In genomic region chr7:120320218-120320961, GRCh38 we compare ENCODE assay signal across 24 cellular contexts. TPM values are rescaled to one million over a fixed set of nuclear protein-coding genes. Genes with fewer than 3 reads are reported as not detected.
"Had no signal": no experiment of that assay in that cellular context is flagged by ENCODE, and none has a peak within 500 bp of the region (broad histone marks: within the 10 kb centered on the region; RNA-seq: fewer than 3 reads in every experiment).

No MANE protein-coding gene starts in this region.

- ATAC-seq: activated CD4-positive, alpha-beta T cell treated with anti-CD3 and anti-CD28 coated beads for 36 hours; activated T-cell treated with anti-CD3 and anti-CD28 coated beads, Interleukin-2, amount 50 U/mL, for 4 hours; foreskin keratinocyte; left lung; naive thymus-derived CD8-positive, alpha-beta T cell; stimulated activated naive CD8-positive, alpha-beta T cell treated with anti-CD3 and anti-CD28 coated beads, Interleukin-15, Interleukin-2, amounts not matched to agents 100 U/mL and 50 U/mL, for 24 hours had no signal

- H3K9me3 ChIP-seq: adrenal gland, ascending aorta, left lung, prostate gland, upper lobe of left lung had no signal

- H3K4me3 ChIP-seq: adrenal gland, ascending aorta, hepatocyte, left lung, lung, prostate gland, upper lobe of left lung had no signal

- H3K79me2 ChIP-seq: hepatocyte had no signal

- H3K4me1 ChIP-seq: adrenal gland, ascending aorta, foreskin keratinocyte, left lung, prostate gland, upper lobe of left lung had no signal

- H3K4me2 ChIP-seq: hepatocyte had no signal

- DNase-seq: activated CD4-positive, alpha-beta T cell treated with anti-CD3 and anti-CD28 coated beads for 36 hours; activated CD4-positive, alpha-beta T cell treated with anti-CD3 and anti-CD28 coated beads, Interleukin-2, amount 50 U/mL, for 4 hours; activated CD8-positive, alpha-beta memory T cell treated with anti-CD3 and anti-CD28 coated beads, Interleukin-2, amount 50 U/mL, for 48 hours; activated naive CD4-positive, alpha-beta T cell; activated T-cell treated with anti-CD3 and anti-CD28 coated beads, Interleukin-2, amount 50 U/mL, for 4 hours; adrenal gland; brain microvascular endothelial cell; caudate nucleus; effector CD8-positive, alpha-beta T cell; foreskin keratinocyte; glutamatergic neuron; immature natural killer cell; left lung; naive thymus-derived CD8-positive, alpha-beta T cell; stimulated activated CD4-positive, alpha-beta T cell treated with anti-CD3 and anti-CD28 coated beads, Interleukin-4, amount 100 ng/mL, for 4 hours; stimulated activated naive CD8-positive, alpha-beta T cell treated with anti-CD3 and anti-CD28 coated beads, Interleukin-15, Interleukin-2, amounts not matched to agents 100 U/mL and 50 U/mL, for 24 hours; T-helper 9 cell; upper lobe of left lung had no signal

- H3K27me3 ChIP-seq: adrenal gland, ascending aorta, brain microvascular endothelial cell, foreskin keratinocyte, hepatocyte, left lung, upper lobe of left lung had no signal

- H3K27ac ChIP-seq: adrenal gland, ascending aorta, brain microvascular endothelial cell, foreskin keratinocyte, hepatocyte, left lung, prostate gland, upper lobe of left lung had no signal

- H2AFZ ChIP-seq: hepatocyte had no signal

- H3K36me3 ChIP-seq: adrenal gland, ascending aorta, brain microvascular endothelial cell, left lung, prostate gland, upper lobe of left lung had no signal

RNA-seq across cellular contexts. Expression of gene KCND2, which starts 47.4 kb away (rescaled TPM):
- total RNA-seq: activated CD4-positive, alpha-beta T cell treated with anti-CD3 and anti-CD28 coated beads for 36 hours; activated CD8-positive, alpha-beta memory T cell treated with anti-CD3 and anti-CD28 coated beads for 36 hours; activated T-cell treated with anti-CD3 and anti-CD28 coated beads, Interleukin-2, amount 50 U/mL, for 4 hours; activated T-helper 2 cell treated with anti-CD3 and anti-CD28 coated beads, Interferon-gamma antibody, Interleukin-2, Interleukin-4, amounts not matched to agents 10 μg/mL and 5 μg/mL and 100 μg/mL, durations not matched to agents 14 hours and 24 hours and 36 hours; foreskin keratinocyte; naive thymus-derived CD8-positive, alpha-beta T cell had no signal
- polyA plus RNA-seq: foreskin keratinocyte; immature natural killer cell; naive thymus-derived CD8-positive, alpha-beta T cell had no signal
